11 cellular contexts compared by ENCODE assay signal in genomic region chr6:46189726-46190125, GRCh38. TPM values are rescaled to one million over a fixed set of nuclear protein-coding genes. Genes with fewer than 3 reads are reported as not detected.
"Had no signal": no experiment of that assay in that cellular context is flagged by ENCODE, and none has a peak within 500 bp of the region (broad histone marks: within the 10 kb centered on the region; RNA-seq: fewer than 3 reads in every experiment).

No MANE protein-coding gene starts in this region.

- H3K4me1 Mint-ChIP-seq: IgD-negative memory B cell had no signal

- H3K9me3 Mint-ChIP-seq: IgD-negative memory B cell had no signal

- H3K4me1 ChIP-seq: HAP-1 had no signal

- H3K4me3 Mint-ChIP-seq: HFFc6, IgD-negative memory B cell had no signal

- H3K9me3 ChIP-seq: HAP-1 had no signal

- H3K27ac Mint-ChIP-seq: HFFc6, IgD-negative memory B cell had no signal

- DNase-seq: GM23248, GOT3, H7, HFFc6, KBM-7 had no signal

- ATAC-seq: HCT116, HepG2 had no signal

- H3K4me3 ChIP-seq: GM23248, HAP-1 had no signal

- H3K36me3 ChIP-seq: HAP-1 had no signal

- H3K27ac ChIP-seq: GM23248, HL-60 had no signal

RNA-seq across cellular contexts. Expression of gene ENPP5, which starts 18.9 kb away (rescaled TPM):
- total RNA-seq: GM23248, HepG2, HFFc6, HT1080 had no signal
